1 cellular context compared by ENCODE assay signal in genomic region chr6:36977470-36977941, GRCh38.
TF ChIP-seq lines count a peak whose summit lies in the region.

No MANE protein-coding gene starts in this region.

TF ChIP-seq in GM12878, 131 proteins besides CTCF, POLR2A, EP300 and RAD21:
- TF ChIP-seq NRF1 (conservative IDR thresholded peaks at IDR 0.05; ENCODE audit: low read depth, low read length) (no peak), SMC3 (IDR thresholded peaks at IDR 0.05; ENCODE audit: borderline replicate concordance, low read length) (peak; percentile 36; the same call in 1 of the 2 replicates), POLR2AphosphoS5 (IDR thresholded peaks at IDR 0.05; ENCODE audit: low read length) (peak; percentile 38; the same call in 1 of the 2 replicates)
